In the genomic region with DNA sequence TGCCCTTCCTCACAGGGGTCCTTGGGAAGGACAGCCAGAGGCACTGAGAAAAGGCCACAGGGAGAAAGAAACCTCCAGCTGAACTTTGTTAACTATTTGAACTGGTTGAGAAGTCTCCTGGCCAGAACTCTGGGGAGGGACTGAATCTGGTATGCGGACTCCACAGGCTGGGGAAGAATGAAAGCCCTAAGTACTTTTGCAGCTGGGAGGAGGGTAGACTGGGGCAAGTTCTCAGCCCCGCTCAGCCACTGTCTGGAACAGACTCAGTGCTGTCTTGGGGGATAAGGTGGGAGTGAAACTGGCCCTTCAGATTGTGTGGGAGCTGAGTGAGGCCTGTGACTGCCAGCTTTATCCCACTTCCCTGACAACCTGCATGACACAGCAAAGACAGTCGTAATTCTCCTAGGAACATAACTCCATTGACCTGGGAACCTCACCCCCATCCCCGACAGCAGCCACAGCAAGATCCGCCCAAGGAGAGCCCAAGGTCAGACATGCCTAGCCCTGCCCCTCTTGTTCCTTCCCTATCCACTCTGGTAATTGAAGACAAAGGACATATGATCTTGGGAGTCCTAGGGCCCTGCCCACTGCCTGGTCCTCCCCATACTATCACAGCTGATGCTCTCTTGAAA, we compare ENCODE assay signal across 28 cellular contexts.
"Had no signal": no experiment of that assay in that cellular context is flagged by ENCODE, and none has a peak within 500 bp of the region (broad histone marks: within the 10 kb centered on the region; RNA-seq: fewer than 3 reads in every experiment).

No MANE protein-coding gene starts in this region.

- H3K36me3 ChIP-seq: Peyer's patch, SJCRH30 had no signal

- ATAC-seq: activated T-helper 17 cell treated with anti-CD3 and anti-CD28 coated beads, Interleukin-2, amount 50 U/mL, for 72 hours had no signal

- H3K9me3 ChIP-seq: SJCRH30 had no signal

- H3K9ac ChIP-seq: SK-N-SH had no signal

- H3K4me3 ChIP-seq: Peyer's patch, SJCRH30 had no signal

- H3K4me2 ChIP-seq: SK-N-SH had no signal

- H3K4me1 Mint-ChIP-seq: activated B cell treated with CpG ODN at 0.5 μM for 24 hours; activated CD4-positive, alpha-beta T cell treated with anti-CD3 and anti-CD28 coated beads, Interleukin-2, amount 10 ng/mL, durations not matched to agents 7 days and 5 days; activated T-helper 17 cell treated with anti-CD3 and anti-CD28 coated beads, Interleukin-2, amount 50 U/mL, for 72 hours; brain; central memory CD8-positive, alpha-beta T cell had no signal

- H3K4me1 ChIP-seq: Peyer's patch, SJCRH30 had no signal

- H3K36me3 Mint-ChIP-seq: activated CD4-positive, alpha-beta memory T cell treated with anti-CD3 and anti-CD28 coated beads for 36 hours; activated naive CD8-positive, alpha-beta T cell; brain had no signal

- DNase-seq: activated B cell treated with CpG ODN at 0.5 μM for 24 hours; activated CD4-positive, alpha-beta memory T cell treated with anti-CD3 and anti-CD28 coated beads for 36 hours; activated CD4-positive, alpha-beta T cell treated with anti-CD3 and anti-CD28 coated beads for 1 hour; activated CD4-positive, alpha-beta T cell treated with anti-CD3 and anti-CD28 coated beads, Interleukin-2, amount 10 ng/mL, durations not matched to agents 7 days and 5 days; activated gamma-delta T cell; activated naive CD4-positive, alpha-beta T cell treated with anti-CD3 and anti-CD28 coated beads for 36 hours; activated T-cell treated with anti-CD3 and anti-CD28 coated beads for 4 hours; activated T-cell treated with anti-CD3 and anti-CD28 coated beads, Interleukin-2, amount 50 U/mL, for 48 hours; amygdala; KBM-7; NCI-H1092; NCI-H1417; NCI-H1930; NCI-H345; NCI-H510A; NCI-H526 treated with DMSO at 0.1 percent for 48 hours; NCI-H82; Peyer's patch; Right ventricle myocardium superior; SJCRH30; SK-N-SH; T-helper 1 cell had no signal

- H3K27ac ChIP-seq: Peyer's patch, RWPE1, SJCRH30 had no signal

- H3K4me3 Mint-ChIP-seq: activated B cell treated with CpG ODN at 0.5 μM for 24 hours; activated CD4-positive, alpha-beta memory T cell treated with anti-CD3 and anti-CD28 coated beads for 36 hours; activated CD4-positive, alpha-beta T cell treated with anti-CD3 and anti-CD28 coated beads, Interleukin-2, amount 10 ng/mL, durations not matched to agents 7 days and 5 days; activated naive CD4-positive, alpha-beta T cell treated with anti-CD3 and anti-CD28 coated beads for 36 hours; activated naive CD8-positive, alpha-beta T cell; activated T-helper 17 cell treated with anti-CD3 and anti-CD28 coated beads, Interleukin-2, amount 50 U/mL, for 72 hours; brain; central memory CD8-positive, alpha-beta T cell had no signal

- H3K27me3 ChIP-seq: Peyer's patch, SJCRH30 had no signal

- FAIRE-seq: astrocyte had no signal

- H3K27ac Mint-ChIP-seq: activated B cell treated with CpG ODN at 0.5 μM for 24 hours; activated CD4-positive, alpha-beta memory T cell treated with anti-CD3 and anti-CD28 coated beads for 36 hours; activated CD4-positive, alpha-beta T cell treated with anti-CD3 and anti-CD28 coated beads, Interleukin-2, amount 10 ng/mL, durations not matched to agents 7 days and 5 days; activated naive CD4-positive, alpha-beta T cell treated with anti-CD3 and anti-CD28 coated beads for 36 hours; activated naive CD8-positive, alpha-beta T cell; activated T-helper 17 cell treated with anti-CD3 and anti-CD28 coated beads, Interleukin-2, amount 50 U/mL, for 72 hours; brain had no signal

- H3K27me3 Mint-ChIP-seq: activated B cell treated with CpG ODN at 0.5 μM for 24 hours; activated CD4-positive, alpha-beta memory T cell treated with anti-CD3 and anti-CD28 coated beads for 36 hours; activated CD4-positive, alpha-beta T cell treated with anti-CD3 and anti-CD28 coated beads, Interleukin-2, amount 10 ng/mL, durations not matched to agents 7 days and 5 days; activated naive CD8-positive, alpha-beta T cell; activated T-helper 17 cell treated with anti-CD3 and anti-CD28 coated beads, Interleukin-2, amount 50 U/mL, for 72 hours; central memory CD8-positive, alpha-beta T cell had no signal
